In genomic region chr16:88345943-88346560, GRCh38 we compare ENCODE assay signal across 26 cellular contexts.
"Had no signal": no experiment of that assay in that cellular context is flagged by ENCODE, and none has a peak within 500 bp of the region (broad histone marks: within the 10 kb centered on the region; RNA-seq: fewer than 3 reads in every experiment).

No MANE protein-coding gene starts in this region.

- ATAC-seq: activated CD4-positive, CD25-positive, alpha-beta regulatory T cell treated with anti-CD3 and anti-CD28 coated beads, Interleukin-2, amount 50 U/mL, for 24 hours; activated CD8-positive, alpha-beta memory T cell treated with anti-CD3 and anti-CD28 coated beads, Interleukin-2, amount 10 ng/mL, durations not matched to agents 7 days and 5 days; activated CD8-positive, alpha-beta T cell treated with anti-CD3 and anti-CD28 coated beads for 36 hours; foreskin keratinocyte; natural killer cell treated with Interleukin-12 subunit alpha and Interleukin-12 subunit beta and Interleukin-15 and Interleukin-18, amount 100 ng/mL, for 72 hours; right lobe of liver; stimulated activated effector memory CD8-positive, alpha-beta T cell treated with anti-CD3 and anti-CD28 coated beads, Interleukin-12 subunit alpha, Interleukin-12 subunit beta, amount 100 ng/mL, for 72 hours; stimulated activated naive CD8-positive, alpha-beta T cell treated with anti-CD3 and anti-CD28 coated beads, Interleukin-15, amount 100 ng/mL, for 72 hours had no signal

- H3K27me3 Mint-ChIP-seq: activated CD4-positive, alpha-beta T cell treated with anti-CD3 and anti-CD28 coated beads, Interleukin-2, amount 10 ng/mL, durations not matched to agents 7 days and 5 days; activated CD8-positive, alpha-beta memory T cell treated with anti-CD3 and anti-CD28 coated beads, Interleukin-2, amount 10 ng/mL, durations not matched to agents 7 days and 5 days; activated CD8-positive, alpha-beta T cell treated with anti-CD3 and anti-CD28 coated beads for 36 hours; activated naive CD4-positive, alpha-beta T cell treated with anti-CD3 and anti-CD28 coated beads, Interleukin-2, amount 50 U/mL, for 24 hours; brain; natural killer cell treated with Interleukin-12 subunit alpha and Interleukin-12 subunit beta and Interleukin-15 and Interleukin-18, amount 100 ng/mL, for 72 hours; stimulated activated naive CD8-positive, alpha-beta T cell treated with anti-CD3 and anti-CD28 coated beads, Interleukin-15, amount 100 ng/mL, for 72 hours had no signal

- H3K4me3 Mint-ChIP-seq: activated CD4-positive, alpha-beta T cell treated with anti-CD3 and anti-CD28 coated beads, Interleukin-2, amount 10 ng/mL, durations not matched to agents 7 days and 5 days; activated CD8-positive, alpha-beta memory T cell treated with anti-CD3 and anti-CD28 coated beads, Interleukin-2, amount 10 ng/mL, durations not matched to agents 7 days and 5 days; activated CD8-positive, alpha-beta T cell treated with anti-CD3 and anti-CD28 coated beads for 36 hours; activated naive CD4-positive, alpha-beta T cell treated with anti-CD3 and anti-CD28 coated beads, Interleukin-2, amount 50 U/mL, for 24 hours; brain; natural killer cell treated with Interleukin-12 subunit alpha and Interleukin-12 subunit beta and Interleukin-15 and Interleukin-18, amount 100 ng/mL, for 72 hours; stimulated activated effector memory CD8-positive, alpha-beta T cell treated with anti-CD3 and anti-CD28 coated beads, Interleukin-12 subunit alpha, Interleukin-12 subunit beta, amount 100 ng/mL, for 72 hours; stimulated activated naive CD8-positive, alpha-beta T cell treated with anti-CD3 and anti-CD28 coated beads, Interleukin-15, amount 100 ng/mL, for 72 hours had no signal

- H3K27ac ChIP-seq: foreskin keratinocyte, right lobe of liver, suprapubic skin, tibial nerve had no signal

- FAIRE-seq: small intestine, urothelium cell line had no signal

- H3K27me3 ChIP-seq: foreskin keratinocyte, right lobe of liver, suprapubic skin, tibial nerve had no signal

- H3K4me1 ChIP-seq: foreskin keratinocyte, right lobe of liver, suprapubic skin, tibial nerve had no signal

- H3K4me1 Mint-ChIP-seq: brain had no signal

- H3K36me3 Mint-ChIP-seq: activated CD8-positive, alpha-beta memory T cell treated with anti-CD3 and anti-CD28 coated beads, Interleukin-2, amount 10 ng/mL, durations not matched to agents 7 days and 5 days; activated naive CD4-positive, alpha-beta T cell treated with anti-CD3 and anti-CD28 coated beads, Interleukin-2, amount 50 U/mL, for 24 hours; brain; natural killer cell treated with Interleukin-12 subunit alpha and Interleukin-12 subunit beta and Interleukin-15 and Interleukin-18, amount 100 ng/mL, for 72 hours; stimulated activated effector memory CD8-positive, alpha-beta T cell treated with anti-CD3 and anti-CD28 coated beads, Interleukin-12 subunit alpha, Interleukin-12 subunit beta, amount 100 ng/mL, for 72 hours had no signal

- H3K4me3 ChIP-seq: right lobe of liver, suprapubic skin, tibial nerve had no signal

- DNase-seq: activated CD4-positive, alpha-beta T cell treated with anti-CD3 and anti-CD28 coated beads, Interleukin-2, amount 10 ng/mL, durations not matched to agents 7 days and 5 days; activated CD8-positive, alpha-beta memory T cell treated with anti-CD3 and anti-CD28 coated beads, Interleukin-2, amount 10 ng/mL, durations not matched to agents 7 days and 5 days; activated CD8-positive, alpha-beta T cell treated with anti-CD3 and anti-CD28 coated beads for 36 hours; activated gamma-delta T cell treated with Interleukin-2 at 50 U/mL for 16 hours; activated T-cell treated with anti-CD3 and anti-CD28 coated beads for 4 hours; anterior cingulate cortex; caudate nucleus; dermis blood vessel endothelial cell; effector CD8-positive, alpha-beta T cell; erythroblast; foreskin keratinocyte; islet precursor cell; mammary epithelial cell; midbrain; small intestine; stimulated activated CD4-positive, alpha-beta T cell treated with anti-CD3 and anti-CD28 coated beads, Interleukin-2, amount 100 ng/mL, for 24 hours; stimulated activated naive CD8-positive, alpha-beta T cell treated with anti-CD3 and anti-CD28 coated beads, Interleukin-15, amount 100 ng/mL, for 72 hours had no signal

- H3K9me3 ChIP-seq: right lobe of liver, suprapubic skin had no signal

- H3K36me3 ChIP-seq: right lobe of liver, suprapubic skin, tibial nerve had no signal

- H3K27ac Mint-ChIP-seq: activated CD4-positive, alpha-beta T cell treated with anti-CD3 and anti-CD28 coated beads, Interleukin-2, amount 10 ng/mL, durations not matched to agents 7 days and 5 days; activated CD8-positive, alpha-beta memory T cell treated with anti-CD3 and anti-CD28 coated beads, Interleukin-2, amount 10 ng/mL, durations not matched to agents 7 days and 5 days; activated CD8-positive, alpha-beta T cell treated with anti-CD3 and anti-CD28 coated beads for 36 hours; activated naive CD4-positive, alpha-beta T cell treated with anti-CD3 and anti-CD28 coated beads, Interleukin-2, amount 50 U/mL, for 24 hours; brain; natural killer cell treated with Interleukin-12 subunit alpha and Interleukin-12 subunit beta and Interleukin-15 and Interleukin-18, amount 100 ng/mL, for 72 hours; stimulated activated effector memory CD8-positive, alpha-beta T cell treated with anti-CD3 and anti-CD28 coated beads, Interleukin-12 subunit alpha, Interleukin-12 subunit beta, amount 100 ng/mL, for 72 hours; stimulated activated naive CD8-positive, alpha-beta T cell treated with anti-CD3 and anti-CD28 coated beads, Interleukin-15, amount 100 ng/mL, for 72 hours had no signal
